Comparison of ENCODE assay signal across 17 cellular contexts in the genomic region with DNA sequence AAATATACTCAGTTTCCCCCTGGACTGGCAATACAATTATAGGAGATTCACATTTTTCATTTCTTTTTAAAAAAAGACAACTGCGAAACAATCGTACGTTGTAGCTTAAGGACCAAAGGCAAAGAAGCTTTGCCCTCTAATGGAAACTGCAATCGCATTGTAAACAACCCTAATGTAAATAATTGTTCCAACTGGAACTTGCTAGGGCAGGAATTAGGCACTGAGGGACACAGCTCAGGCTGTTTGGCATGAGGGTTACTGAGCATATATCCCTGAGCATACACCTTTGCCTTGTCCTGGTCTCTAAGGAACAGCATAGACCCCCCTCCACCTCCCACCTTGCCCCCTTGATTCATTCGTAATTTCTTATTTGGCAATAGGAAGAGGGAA.
"Had no signal": no experiment of that assay in that cellular context is flagged by ENCODE, and none has a peak within 500 bp of the region (broad histone marks: within the 10 kb centered on the region; RNA-seq: fewer than 3 reads in every experiment).

No MANE protein-coding gene starts in this region.

- H2AFZ ChIP-seq: parathyroid adenoma had no signal

- H3K4me3 Mint-ChIP-seq: activated CD8-positive, alpha-beta memory T cell treated with anti-CD3 and anti-CD28 coated beads, Interleukin-2, amount 10 ng/mL, durations not matched to agents 7 days and 5 days; memory B cell; naive thymus-derived CD8-positive, alpha-beta T cell; stimulated activated memory B cell treated with anti-CD40 and anti-IgM and Interleukin-4, amounts not matched to agents 10 μg/mL and 1 μg/mL and 100 μg/mL, for 72 hours had no signal

- H3K9me3 ChIP-seq: mucosa of descending colon, neutrophil, thyroid gland, uterus had no signal

- H3K4me3 ChIP-seq: cardiac muscle cell, mucosa of descending colon, thyroid gland, uterus had no signal

- H3K36me3 Mint-ChIP-seq: activated CD8-positive, alpha-beta memory T cell treated with anti-CD3 and anti-CD28 coated beads, Interleukin-2, amount 10 ng/mL, durations not matched to agents 7 days and 5 days; memory B cell; naive thymus-derived CD8-positive, alpha-beta T cell; stimulated activated memory B cell treated with anti-CD40 and anti-IgM and Interleukin-4, amounts not matched to agents 10 μg/mL and 1 μg/mL and 100 μg/mL, for 72 hours had no signal

- H3K27me3 Mint-ChIP-seq: activated CD8-positive, alpha-beta memory T cell treated with anti-CD3 and anti-CD28 coated beads, Interleukin-2, amount 10 ng/mL, durations not matched to agents 7 days and 5 days; stimulated activated memory B cell treated with anti-CD40 and anti-IgM and Interleukin-4, amounts not matched to agents 10 μg/mL and 1 μg/mL and 100 μg/mL, for 72 hours had no signal

- H3K79me2 ChIP-seq: parathyroid adenoma had no signal

- H3K27ac Mint-ChIP-seq: activated CD8-positive, alpha-beta memory T cell treated with anti-CD3 and anti-CD28 coated beads, Interleukin-2, amount 10 ng/mL, durations not matched to agents 7 days and 5 days; activated T-helper 2 cell treated with anti-CD3 and anti-CD28 coated beads, Interferon-gamma antibody, Interleukin-2, Interleukin-4, amounts not matched to agents 10 μg/mL and 5 μg/mL and 100 μg/mL, durations not matched to agents 14 hours and 24 hours and 36 hours; memory B cell; naive thymus-derived CD8-positive, alpha-beta T cell; stimulated activated memory B cell treated with anti-CD40 and anti-IgM and Interleukin-4, amounts not matched to agents 10 μg/mL and 1 μg/mL and 100 μg/mL, for 72 hours had no signal

- H3K9me3 Mint-ChIP-seq: activated T-helper 2 cell treated with anti-CD3 and anti-CD28 coated beads, Interferon-gamma antibody, Interleukin-2, Interleukin-4, amounts not matched to agents 10 μg/mL and 5 μg/mL and 100 μg/mL, durations not matched to agents 14 hours and 24 hours and 36 hours; stimulated activated memory B cell treated with anti-CD40 and anti-IgM and Interleukin-4, amounts not matched to agents 10 μg/mL and 1 μg/mL and 100 μg/mL, for 72 hours had no signal

- DNase-seq: activated CD4-positive, alpha-beta T cell treated with anti-CD3 and anti-CD28 coated beads, Interleukin-2, amount 50 U/mL, for 48 hours; activated CD8-positive, alpha-beta memory T cell treated with anti-CD3 and anti-CD28 coated beads, Interleukin-2, amount 10 ng/mL, durations not matched to agents 7 days and 5 days; activated naive CD4-positive, alpha-beta T cell treated with anti-CD3 and anti-CD28 coated beads, Interleukin-2, amount 50 U/mL, for 16 hours; activated T-cell treated with anti-CD3 and anti-CD28 coated beads, Interleukin-2, amount 50 U/mL, for 1 hour; hippocampal formation; left ventricle myocardium superior; mucosa of descending colon; naive thymus-derived CD8-positive, alpha-beta T cell; stimulated activated CD4-positive, alpha-beta T cell treated with anti-CD3 and anti-CD28 coated beads, Interleukin-2, amount 100 ng/mL, for 48 hours; uterus had no signal

- H3K4me1 Mint-ChIP-seq: activated CD8-positive, alpha-beta memory T cell treated with anti-CD3 and anti-CD28 coated beads, Interleukin-2, amount 10 ng/mL, durations not matched to agents 7 days and 5 days; memory B cell; naive thymus-derived CD8-positive, alpha-beta T cell; stimulated activated memory B cell treated with anti-CD40 and anti-IgM and Interleukin-4, amounts not matched to agents 10 μg/mL and 1 μg/mL and 100 μg/mL, for 72 hours had no signal

- H3K4me1 ChIP-seq: parathyroid adenoma, thyroid gland, uterus had no signal

- H3K9ac ChIP-seq: parathyroid adenoma had no signal

- H3K36me3 ChIP-seq: cardiac muscle cell, neutrophil, thyroid gland, uterus had no signal

- H3K27ac ChIP-seq: cardiac muscle cell, neutrophil, parathyroid adenoma, thyroid gland, uterus had no signal

- H3K27me3 ChIP-seq: cardiac muscle cell, neutrophil, thyroid gland, uterus had no signal
